In the genomic region with DNA sequence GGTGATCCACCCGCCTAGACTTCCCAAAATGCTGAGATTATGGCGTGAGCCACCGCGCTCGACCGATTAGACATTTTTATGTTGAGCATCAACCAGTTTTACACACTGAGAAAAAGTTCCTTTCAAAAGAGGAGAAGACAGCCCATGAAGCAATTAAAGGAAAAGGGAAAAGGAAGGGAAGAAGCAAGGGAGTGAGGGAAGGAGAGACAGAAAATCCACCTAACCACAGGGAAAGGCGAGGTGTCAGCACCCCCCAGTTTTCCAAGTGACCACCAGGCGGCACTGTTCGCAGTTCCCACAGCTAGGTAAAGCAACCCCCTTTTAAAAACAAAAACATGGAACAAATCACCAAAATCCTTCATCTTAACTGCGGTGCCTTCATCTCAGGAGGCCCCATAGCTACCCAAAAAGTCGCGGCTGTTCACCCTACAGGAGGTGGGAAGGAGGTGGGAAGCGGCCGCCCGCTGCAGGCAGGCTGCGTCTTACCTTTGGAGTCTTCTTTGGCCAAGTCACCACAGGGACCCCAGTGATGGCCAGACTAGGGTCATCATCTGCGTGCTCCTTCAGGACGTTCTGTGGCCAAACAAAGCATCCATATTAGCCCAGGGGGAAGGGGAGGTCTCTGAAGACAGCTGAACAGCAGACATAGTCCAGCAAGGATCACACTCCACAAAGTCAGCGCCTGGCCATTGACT, we compare ENCODE assay signal across 9 cellular contexts.
DNase-seq lines count a peak whose midpoint lies in the region; ATAC-seq and TF ChIP-seq lines count a peak whose summit lies in the region.
"Had no signal": no experiment of that assay in that cellular context is flagged by ENCODE, and none has a peak within 500 bp of the region (broad histone marks: within the 10 kb centered on the region; RNA-seq: fewer than 3 reads in every experiment).

No MANE protein-coding gene starts in this region.

- H2AFZ ChIP-seq in mammary epithelial cell (ENCODE audit: low read depth, low read length): no peak overlapping the region

- no peaks in the 10 kb centered on the region for H3K4me1 ChIP-seq in mammary epithelial cell (ENCODE audit: insufficient read depth, low read length)
- H3K4me1 ChIP-seq in lower lobe of right lung: no peaks in the 10 kb centered on the region

- ATAC-seq in lower lobe of right lung (peak; percentile 61 to 65), HG03439 (IDR thresholded peaks at IDR 0.05; ENCODE audit: unreplicated experiment) (no peak)

- H3K9me3 ChIP-seq in mammary epithelial cell (replicated peaks; ENCODE audit: insufficient read depth, low read length) (no peaks in the 10 kb centered on the region), lower lobe of right lung (no peaks in the 10 kb centered on the region)

- H3K27ac ChIP-seq in mammary epithelial cell (ENCODE audit: insufficient read depth, low read depth, low read length): no peak overlapping the region
- H3K27ac ChIP-seq in lower lobe of right lung: no peak overlapping the region
- H3K27ac ChIP-seq: skin epidermis had no signal

- WGBS in mammary epithelial cell (ENCODE audit: low coverage, missing lambda C conversion rate): 79% methylated on average over 19 of the region's 19 CpGs

- no peak overlapping the region for H3K4me2 ChIP-seq in mammary epithelial cell (ENCODE audit: insufficient read depth, low read depth, low read length)

- no peaks in the 10 kb centered on the region for H4K20me1 ChIP-seq in mammary epithelial cell (ENCODE audit: insufficient read depth, low read length)

- peak; percentile 94 for TF ChIP-seq CTCF in BJ (IDR thresholded peaks at IDR 0.05; ENCODE audit: insufficient read depth, low read depth, low read length)
- TF ChIP-seq CTCF in HFF-Myc (IDR thresholded peaks at IDR 0.05; ENCODE audit: low read depth, low read length, missing control alignments): peak; percentile 95
- peak; percentile 68 to 80 for TF ChIP-seq CTCF in mammary epithelial cell (conservative IDR thresholded peaks at IDR 0.05 in 1 of 2, IDR thresholded peaks at IDR 0.05 in 1 of 2; ENCODE audit: extremely low read depth in 1 of 2, insufficient read depth in 1 of 2, low read depth in 1 of 2, low read length in 2 of 2)
- peak; percentile 83 for TF ChIP-seq CTCF in lower lobe of right lung (IDR thresholded peaks at IDR 0.05)

- CTCF ChIA-PET in BJ (lab: Yijun Ruan, JAX) (interaction anchor here (0.6 to 9.1 kb wide), 19 partner anchors 9 to 197 kb away, joined by 3 to 97 read pairs (median 5); partner anchors contain the start of gene ORAI1), mammary epithelial cell (lab: Charles Lee; ENCODE audit: low non-redundant PET) (interaction anchor here (0.5 to 0.7 kb wide), 3 partner anchors 32 to 760 kb away, joined by 3 to 5 read pairs (median 5); no protein-coding TSS in a partner anchor)

- dilution Hi-C loops in mammary epithelial cell (cut with HindIII; ENCODE audit: low sequenced_read_pairs): no loop called here

- no peak for DNase-seq in BJ (ENCODE audit: low read depth)
- DNase-seq in HFF-Myc (ENCODE audit: extremely low read depth, low read depth): peak; percentile 10
- DNase-seq in activated CD4-positive, CD25-positive, alpha-beta regulatory T cell (lab: John Stamatoyannopoulos, UW): peak; percentile 18 to 63 (median 30)
- DNase-seq in mammary epithelial cell: no peak
- DNase-seq in lower lobe of right lung: no peak
- peak; percentile 31 to 33 for DNase-seq in stimulated activated CD8-positive, alpha-beta memory T cell treated with anti-CD3 and anti-CD28 coated beads, Interleukin-4, amount 100 ng/mL, for 4 hours (ENCODE audit: low read depth in 2 of 2, low spot score in 1 of 2)
- DNase-seq in GF-D8 (lab: John Stamatoyannopoulos, UW): no peak

- H3K27me3 ChIP-seq in BJ (ENCODE audit: control insufficient read depth, insufficient read depth, low read length) (no peaks in the 10 kb centered on the region), mammary epithelial cell (ENCODE audit: insufficient read depth, low read length) (no peaks in the 10 kb centered on the region), lower lobe of right lung (ENCODE audit: low read depth) (no peaks in the 10 kb centered on the region)

- in situ Hi-C loops in mammary epithelial cell (cut with MboI; ENCODE audit: low sequenced_read_pairs in 2 of 2): loop anchor here in 1 of 2 donors (5.0 kb wide), 1 partner anchor 178 kb away; no protein-coding TSS in a partner anchor

- POLR2A ChIA-PET in BJ (lab: Charles Lee): no interaction called here

- H3K9ac ChIP-seq in mammary epithelial cell (ENCODE audit: insufficient read depth, low read length): no peak overlapping the region

- BruUV-seq in mammary epithelial cell (replicated peaks; lab: Mats Ljungman, UMichigan): no TSS peak

- intact Hi-C loops in mammary epithelial cell (cut with micrococcal nuclease): loop anchor here (1.0 kb wide), 1 partner anchor 188 kb away; no protein-coding TSS in a partner anchor
- intact Hi-C loops in lower lobe of right lung (cut with DNase I): loop anchor here (10.0 kb wide), 1 partner anchor 181 kb away; no protein-coding TSS in a partner anchor

- H3K79me2 ChIP-seq in mammary epithelial cell (ENCODE audit: insufficient read depth, low read length): no peaks in the 10 kb centered on the region

- no peak overlapping the region for H3K4me3 ChIP-seq in BJ (ENCODE audit: low read depth, low read length)
- H3K4me3 ChIP-seq in HFF-Myc (replicated peaks; ENCODE audit: low read depth, low read length): no peak overlapping the region
- H3K4me3 ChIP-seq in mammary epithelial cell (replicated peaks in 1 of 3; ENCODE audit: insufficient read depth in 1 of 3, low read depth in 2 of 3, low read length in 3 of 3): no peak overlapping the region
- no peak overlapping the region for H3K4me3 ChIP-seq in lower lobe of right lung
- H3K4me3 ChIP-seq: skin epidermis had no signal

- H3K36me3 ChIP-seq in BJ (ENCODE audit: control insufficient read depth, insufficient read depth, low read length): no peaks in the 10 kb centered on the region
- H3K36me3 ChIP-seq in mammary epithelial cell (ENCODE audit: insufficient read depth, low read length): no peaks in the 10 kb centered on the region
- peaks cover 14% of the 10 kb centered on the region for H3K36me3 ChIP-seq in lower lobe of right lung

Comparison
In these comparisons a context has a peak if more than half of its experiments do, and no peak if none do; other contexts are left out.
1. DNase-seq: peak in HFF-Myc (single experiment), activated CD4-positive, CD25-positive, alpha-beta regulatory T cell (4 of 4) and stimulated activated CD8-positive, alpha-beta memory T cell treated with anti-CD3 and anti-CD28 coated beads, Interleukin-4, amount 100 ng/mL, for 4 hours (2 of 2); none in BJ (single experiment), mammary epithelial cell (single experiment), lower lobe of right lung (single experiment) and GF-D8 (single experiment).
2. Peak in every context shown above with its lines, with median percentiles within 50 percentile points of each other: CTCF ChIP-seq.